1 cellular context compared by ENCODE assay signal in the genomic region with DNA sequence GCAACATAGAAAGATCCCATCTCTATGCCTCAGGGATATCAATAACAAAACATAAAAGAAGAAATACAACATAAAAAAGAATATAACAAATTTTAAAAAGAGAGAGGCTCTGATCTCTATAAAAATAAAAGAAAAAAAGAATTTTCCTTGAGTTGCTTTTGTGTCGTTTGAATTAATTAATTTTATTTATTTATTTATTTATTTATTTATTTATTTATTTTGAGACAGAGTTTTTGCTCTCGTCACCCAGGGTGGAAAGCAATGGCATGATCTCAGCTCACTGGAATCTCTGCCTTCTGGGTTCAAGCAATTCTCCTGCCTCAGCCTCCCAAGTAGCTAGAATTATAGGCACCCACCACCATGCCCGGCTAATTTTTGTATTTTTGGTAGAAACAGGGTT.
TF ChIP-seq lines count a peak whose summit lies in the region.

No MANE protein-coding gene starts in this region.

TF ChIP-seq in HEK293, 187 proteins besides CTCF, POLR2A, EP300 and RAD21 (continued from another document):
- TF ChIP-seq, protein P1, sequence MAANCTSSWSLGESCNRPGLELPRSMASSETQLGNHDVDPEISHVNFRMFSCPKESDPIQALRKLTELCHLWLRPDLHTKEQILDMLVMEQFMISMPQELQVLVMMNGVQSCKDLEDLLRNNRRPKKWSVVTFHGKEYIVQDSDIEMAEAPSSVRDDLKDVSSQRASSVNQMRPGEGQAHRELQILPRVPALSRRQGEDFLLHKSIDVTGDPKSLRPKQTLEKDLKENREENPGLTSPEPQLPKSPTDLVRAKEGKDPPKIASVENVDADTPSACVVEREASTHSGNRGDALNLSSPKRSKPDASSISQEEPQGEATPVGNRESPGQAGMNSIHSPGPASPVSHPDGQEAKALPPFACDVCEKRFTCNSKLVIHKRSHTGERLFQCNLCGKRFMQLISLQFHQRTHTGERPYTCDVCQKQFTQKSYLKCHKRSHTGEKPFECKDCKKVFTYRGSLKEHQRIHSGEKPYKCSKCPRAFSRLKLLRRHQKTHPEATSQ (tag by site-specific recombination; IDR thresholded peaks at IDR 0.05): no peak
- TF ChIP-seq ZFP69B (tag by site-specific recombination; IDR thresholded peaks at IDR 0.05) (no peak), ZNF121 (tag by site-specific recombination; IDR thresholded peaks at IDR 0.05) (no peak), GLI2 (tag by site-specific recombination; IDR thresholded peaks at IDR 0.05; ENCODE audit: borderline replicate concordance, low read depth) (no peak; the same call in 1 of the 2 replicates), BCL11A (tag by site-specific recombination; IDR thresholded peaks at IDR 0.05; ENCODE audit: low read depth) (no peak), ZNF785 (tag by site-specific recombination; IDR thresholded peaks at IDR 0.05) (no peak), ZNF654 (tag by site-specific recombination; IDR thresholded peaks at IDR 0.05; ENCODE audit: low read depth) (no peak; the same call in 1 of the 2 replicates), ZNF248 (tag by site-specific recombination; IDR thresholded peaks at IDR 0.05) (no peak), KLF7 (tag by site-specific recombination; IDR thresholded peaks at IDR 0.05; ENCODE audit: borderline replicate concordance) (no peak), ZNF274 (IDR thresholded peaks at IDR 0.05; ENCODE audit: low read length) (no peak), ZNF274 (tag by site-specific recombination; IDR thresholded peaks at IDR 0.05; ENCODE audit: borderline replicate concordance) (no peak), ZNF138 (tag by site-specific recombination; IDR thresholded peaks at IDR 0.05; ENCODE audit: borderline replicate concordance) (no peak), ZXDB (tag by site-specific recombination; IDR thresholded peaks at IDR 0.05) (peak; percentile 54), ZNF473 (tag by site-specific recombination; IDR thresholded peaks at IDR 0.05) (no peak), ZNF404 (tag by site-specific recombination; IDR thresholded peaks at IDR 0.05) (0 out of 2 replicates have a peak, but pooled peaks have one; percentile 44), ZEB2 (tag by site-specific recombination; IDR thresholded peaks at IDR 0.05) (no peak), ZNF776 (tag by site-specific recombination; IDR thresholded peaks at IDR 0.05; ENCODE audit: borderline replicate concordance) (no peak), ZNF423 (tag by site-specific recombination; IDR thresholded peaks at IDR 0.05) (no peak), MZF1 (tag by site-specific recombination; IDR thresholded peaks at IDR 0.05; ENCODE audit: borderline replicate concordance) (no peak), ZBTB7A (tag by site-specific recombination; IDR thresholded peaks at IDR 0.05; ENCODE audit: low read depth) (no peak), ZSCAN30 (tag by site-specific recombination; IDR thresholded peaks at IDR 0.05) (no peak), ZNF585B (tag by site-specific recombination; IDR thresholded peaks at IDR 0.05) (no peak), OSR2 (tag by site-specific recombination; IDR thresholded peaks at IDR 0.05) (no peak), ZNF16 (tag by site-specific recombination; IDR thresholded peaks at IDR 0.05; ENCODE audit: low read depth) (no peak), ZSCAN23 (tag by site-specific recombination; IDR thresholded peaks at IDR 0.05) (no peak)
- TF ChIP-seq, protein P2, sequence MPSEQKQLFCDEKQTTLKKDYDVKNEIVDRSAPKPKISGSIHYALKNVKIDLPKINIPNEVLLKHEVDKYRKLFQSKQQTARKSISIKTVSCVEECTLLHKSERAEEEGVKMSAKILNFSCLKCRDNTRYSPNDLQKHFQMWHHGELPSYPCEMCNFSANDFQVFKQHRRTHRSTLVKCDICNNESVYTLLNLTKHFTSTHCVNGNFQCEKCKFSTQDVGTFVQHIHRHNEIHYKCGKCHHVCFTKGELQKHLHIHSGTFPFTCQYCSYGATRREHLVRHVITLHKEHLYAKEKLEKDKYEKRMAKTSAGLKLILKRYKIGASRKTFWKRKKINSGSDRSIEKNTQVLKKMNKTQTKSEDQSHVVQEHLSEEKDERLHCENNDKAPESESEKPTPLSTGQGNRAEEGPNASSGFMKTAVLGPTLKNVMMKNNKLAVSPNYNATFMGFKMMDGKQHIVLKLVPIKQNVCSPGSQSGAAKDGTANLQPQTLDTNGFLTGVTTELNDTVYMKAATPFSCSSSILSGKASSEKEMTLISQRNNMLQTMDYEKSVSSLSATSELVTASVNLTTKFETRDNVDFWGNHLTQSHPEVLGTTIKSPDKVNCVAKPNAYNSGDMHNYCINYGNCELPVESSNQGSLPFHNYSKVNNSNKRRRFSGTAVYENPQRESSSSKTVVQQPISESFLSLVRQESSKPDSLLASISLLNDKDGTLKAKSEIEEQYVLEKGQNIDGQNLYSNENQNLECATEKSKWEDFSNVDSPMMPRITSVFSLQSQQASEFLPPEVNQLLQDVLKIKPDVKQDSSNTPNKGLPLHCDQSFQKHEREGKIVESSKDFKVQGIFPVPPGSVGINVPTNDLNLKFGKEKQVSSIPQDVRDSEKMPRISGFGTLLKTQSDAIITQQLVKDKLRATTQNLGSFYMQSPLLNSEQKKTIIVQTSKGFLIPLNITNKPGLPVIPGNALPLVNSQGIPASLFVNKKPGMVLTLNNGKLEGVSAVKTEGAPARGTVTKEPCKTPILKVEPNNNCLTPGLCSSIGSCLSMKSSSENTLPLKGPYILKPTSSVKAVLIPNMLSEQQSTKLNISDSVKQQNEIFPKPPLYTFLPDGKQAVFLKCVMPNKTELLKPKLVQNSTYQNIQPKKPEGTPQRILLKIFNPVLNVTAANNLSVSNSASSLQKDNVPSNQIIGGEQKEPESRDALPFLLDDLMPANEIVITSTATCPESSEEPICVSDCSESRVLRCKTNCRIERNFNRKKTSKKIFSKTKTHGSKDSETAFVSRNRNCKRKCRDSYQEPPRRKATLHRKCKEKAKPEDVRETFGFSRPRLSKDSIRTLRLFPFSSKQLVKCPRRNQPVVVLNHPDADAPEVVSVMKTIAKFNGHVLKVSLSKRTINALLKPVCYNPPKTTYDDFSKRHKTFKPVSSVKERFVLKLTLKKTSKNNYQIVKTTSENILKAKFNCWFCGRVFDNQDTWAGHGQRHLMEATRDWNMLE (tag by site-specific recombination; conservative IDR thresholded peaks at IDR 0.05; ENCODE audit: low read depth): peak; percentile 84
- TF ChIP-seq, protein P3, sequence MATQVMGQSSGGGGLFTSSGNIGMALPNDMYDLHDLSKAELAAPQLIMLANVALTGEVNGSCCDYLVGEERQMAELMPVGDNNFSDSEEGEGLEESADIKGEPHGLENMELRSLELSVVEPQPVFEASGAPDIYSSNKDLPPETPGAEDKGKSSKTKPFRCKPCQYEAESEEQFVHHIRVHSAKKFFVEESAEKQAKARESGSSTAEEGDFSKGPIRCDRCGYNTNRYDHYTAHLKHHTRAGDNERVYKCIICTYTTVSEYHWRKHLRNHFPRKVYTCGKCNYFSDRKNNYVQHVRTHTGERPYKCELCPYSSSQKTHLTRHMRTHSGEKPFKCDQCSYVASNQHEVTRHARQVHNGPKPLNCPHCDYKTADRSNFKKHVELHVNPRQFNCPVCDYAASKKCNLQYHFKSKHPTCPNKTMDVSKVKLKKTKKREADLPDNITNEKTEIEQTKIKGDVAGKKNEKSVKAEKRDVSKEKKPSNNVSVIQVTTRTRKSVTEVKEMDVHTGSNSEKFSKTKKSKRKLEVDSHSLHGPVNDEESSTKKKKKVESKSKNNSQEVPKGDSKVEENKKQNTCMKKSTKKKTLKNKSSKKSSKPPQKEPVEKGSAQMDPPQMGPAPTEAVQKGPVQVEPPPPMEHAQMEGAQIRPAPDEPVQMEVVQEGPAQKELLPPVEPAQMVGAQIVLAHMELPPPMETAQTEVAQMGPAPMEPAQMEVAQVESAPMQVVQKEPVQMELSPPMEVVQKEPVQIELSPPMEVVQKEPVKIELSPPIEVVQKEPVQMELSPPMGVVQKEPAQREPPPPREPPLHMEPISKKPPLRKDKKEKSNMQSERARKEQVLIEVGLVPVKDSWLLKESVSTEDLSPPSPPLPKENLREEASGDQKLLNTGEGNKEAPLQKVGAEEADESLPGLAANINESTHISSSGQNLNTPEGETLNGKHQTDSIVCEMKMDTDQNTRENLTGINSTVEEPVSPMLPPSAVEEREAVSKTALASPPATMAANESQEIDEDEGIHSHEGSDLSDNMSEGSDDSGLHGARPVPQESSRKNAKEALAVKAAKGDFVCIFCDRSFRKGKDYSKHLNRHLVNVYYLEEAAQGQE (tag by site-specific recombination; IDR thresholded peaks at IDR 0.05): peak; percentile 57
- TF ChIP-seq, protein P4, sequence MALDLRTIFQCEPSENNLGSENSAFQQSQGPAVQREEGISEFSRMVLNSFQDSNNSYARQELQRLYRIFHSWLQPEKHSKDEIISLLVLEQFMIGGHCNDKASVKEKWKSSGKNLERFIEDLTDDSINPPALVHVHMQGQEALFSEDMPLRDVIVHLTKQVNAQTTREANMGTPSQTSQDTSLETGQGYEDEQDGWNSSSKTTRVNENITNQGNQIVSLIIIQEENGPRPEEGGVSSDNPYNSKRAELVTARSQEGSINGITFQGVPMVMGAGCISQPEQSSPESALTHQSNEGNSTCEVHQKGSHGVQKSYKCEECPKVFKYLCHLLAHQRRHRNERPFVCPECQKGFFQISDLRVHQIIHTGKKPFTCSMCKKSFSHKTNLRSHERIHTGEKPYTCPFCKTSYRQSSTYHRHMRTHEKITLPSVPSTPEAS (tag by site-specific recombination; IDR thresholded peaks at IDR 0.05): no peak
